2 cellular contexts compared by ENCODE assay signal in the genomic region with DNA sequence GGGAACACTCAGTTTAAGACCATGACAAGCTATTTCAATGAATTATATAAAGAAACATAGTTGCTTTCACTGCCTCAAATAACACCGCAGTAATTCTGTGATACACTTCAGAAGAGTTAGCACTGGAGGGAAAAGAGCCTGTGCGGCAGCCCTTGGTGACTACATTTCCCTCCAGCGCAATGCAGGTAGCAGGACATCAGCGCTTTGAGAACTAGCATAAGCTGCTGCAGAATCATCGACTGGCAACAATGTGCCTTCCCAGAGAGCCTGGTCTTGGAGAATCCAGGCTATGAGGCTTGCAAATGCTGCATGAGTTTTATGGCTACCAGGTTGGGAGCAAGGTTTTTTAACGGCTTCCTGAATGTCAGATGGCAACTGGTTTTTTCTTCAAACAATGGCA.
TF ChIP-seq lines count a peak whose summit lies in the region.

No MANE protein-coding gene starts in this region.

TF ChIP-seq in IMR-90, 13 proteins besides CTCF, POLR2A, EP300 and RAD21:
- TF ChIP-seq CEBPB (IDR thresholded peaks at IDR 0.05; ENCODE audit: low read depth, low read length) (no peak), MAFK (IDR thresholded peaks at IDR 0.05; ENCODE audit: low read depth, low read length) (no peak), RFX5 (IDR thresholded peaks at IDR 0.05; ENCODE audit: low read depth, low read length) (no peak), CHD1 (IDR thresholded peaks at IDR 0.05; ENCODE audit: low read depth, low read length) (no peak), NFE2L2 (IDR thresholded peaks at IDR 0.05; ENCODE audit: low read depth, low read length) (no peak)
- TF ChIP-seq, protein P1, sequence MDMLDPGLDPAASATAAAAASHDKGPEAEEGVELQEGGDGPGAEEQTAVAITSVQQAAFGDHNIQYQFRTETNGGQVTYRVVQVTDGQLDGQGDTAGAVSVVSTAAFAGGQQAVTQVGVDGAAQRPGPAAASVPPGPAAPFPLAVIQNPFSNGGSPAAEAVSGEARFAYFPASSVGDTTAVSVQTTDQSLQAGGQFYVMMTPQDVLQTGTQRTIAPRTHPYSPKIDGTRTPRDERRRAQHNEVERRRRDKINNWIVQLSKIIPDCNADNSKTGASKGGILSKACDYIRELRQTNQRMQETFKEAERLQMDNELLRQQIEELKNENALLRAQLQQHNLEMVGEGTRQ (IDR thresholded peaks at IDR 0.05; ENCODE audit: low read depth, low read length) = no peak

TF ChIP-seq in H1, 55 proteins besides CTCF, POLR2A, EP300 and RAD21:
- TF ChIP-seq TEAD4 (IDR thresholded peaks at IDR 0.05; ENCODE audit: low read depth, low read length) = no peak
- no peak for TF ChIP-seq NANOG (IDR thresholded peaks at IDR 0.05; ENCODE audit: insufficient read depth, low read depth, low read length, poor library complexity, severe bottlenecking)
- no peak for TF ChIP-seq SP2 (IDR thresholded peaks at IDR 0.05; ENCODE audit: low read length)
- no peak for TF ChIP-seq SUZ12 (IDR thresholded peaks at IDR 0.05; ENCODE audit: low read length)
- no peak for TF ChIP-seq KDM5A (IDR thresholded peaks at IDR 0.05; ENCODE audit: low read length)
- no peak for TF ChIP-seq PHF8 (conservative IDR thresholded peaks at IDR 0.05; ENCODE audit: low read depth, low read length)
- no peak for TF ChIP-seq SRF (IDR thresholded peaks at IDR 0.05; ENCODE audit: low read depth, low read length)
- TF ChIP-seq, protein P2, sequence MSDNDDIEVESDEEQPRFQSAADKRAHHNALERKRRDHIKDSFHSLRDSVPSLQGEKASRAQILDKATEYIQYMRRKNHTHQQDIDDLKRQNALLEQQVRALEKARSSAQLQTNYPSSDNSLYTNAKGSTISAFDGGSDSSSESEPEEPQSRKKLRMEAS (IDR thresholded peaks at IDR 0.05) = no peak
- TF ChIP-seq CEBPB (IDR thresholded peaks at IDR 0.05; ENCODE audit: low read depth, low read length) = no peak
- TF ChIP-seq, protein P3, sequence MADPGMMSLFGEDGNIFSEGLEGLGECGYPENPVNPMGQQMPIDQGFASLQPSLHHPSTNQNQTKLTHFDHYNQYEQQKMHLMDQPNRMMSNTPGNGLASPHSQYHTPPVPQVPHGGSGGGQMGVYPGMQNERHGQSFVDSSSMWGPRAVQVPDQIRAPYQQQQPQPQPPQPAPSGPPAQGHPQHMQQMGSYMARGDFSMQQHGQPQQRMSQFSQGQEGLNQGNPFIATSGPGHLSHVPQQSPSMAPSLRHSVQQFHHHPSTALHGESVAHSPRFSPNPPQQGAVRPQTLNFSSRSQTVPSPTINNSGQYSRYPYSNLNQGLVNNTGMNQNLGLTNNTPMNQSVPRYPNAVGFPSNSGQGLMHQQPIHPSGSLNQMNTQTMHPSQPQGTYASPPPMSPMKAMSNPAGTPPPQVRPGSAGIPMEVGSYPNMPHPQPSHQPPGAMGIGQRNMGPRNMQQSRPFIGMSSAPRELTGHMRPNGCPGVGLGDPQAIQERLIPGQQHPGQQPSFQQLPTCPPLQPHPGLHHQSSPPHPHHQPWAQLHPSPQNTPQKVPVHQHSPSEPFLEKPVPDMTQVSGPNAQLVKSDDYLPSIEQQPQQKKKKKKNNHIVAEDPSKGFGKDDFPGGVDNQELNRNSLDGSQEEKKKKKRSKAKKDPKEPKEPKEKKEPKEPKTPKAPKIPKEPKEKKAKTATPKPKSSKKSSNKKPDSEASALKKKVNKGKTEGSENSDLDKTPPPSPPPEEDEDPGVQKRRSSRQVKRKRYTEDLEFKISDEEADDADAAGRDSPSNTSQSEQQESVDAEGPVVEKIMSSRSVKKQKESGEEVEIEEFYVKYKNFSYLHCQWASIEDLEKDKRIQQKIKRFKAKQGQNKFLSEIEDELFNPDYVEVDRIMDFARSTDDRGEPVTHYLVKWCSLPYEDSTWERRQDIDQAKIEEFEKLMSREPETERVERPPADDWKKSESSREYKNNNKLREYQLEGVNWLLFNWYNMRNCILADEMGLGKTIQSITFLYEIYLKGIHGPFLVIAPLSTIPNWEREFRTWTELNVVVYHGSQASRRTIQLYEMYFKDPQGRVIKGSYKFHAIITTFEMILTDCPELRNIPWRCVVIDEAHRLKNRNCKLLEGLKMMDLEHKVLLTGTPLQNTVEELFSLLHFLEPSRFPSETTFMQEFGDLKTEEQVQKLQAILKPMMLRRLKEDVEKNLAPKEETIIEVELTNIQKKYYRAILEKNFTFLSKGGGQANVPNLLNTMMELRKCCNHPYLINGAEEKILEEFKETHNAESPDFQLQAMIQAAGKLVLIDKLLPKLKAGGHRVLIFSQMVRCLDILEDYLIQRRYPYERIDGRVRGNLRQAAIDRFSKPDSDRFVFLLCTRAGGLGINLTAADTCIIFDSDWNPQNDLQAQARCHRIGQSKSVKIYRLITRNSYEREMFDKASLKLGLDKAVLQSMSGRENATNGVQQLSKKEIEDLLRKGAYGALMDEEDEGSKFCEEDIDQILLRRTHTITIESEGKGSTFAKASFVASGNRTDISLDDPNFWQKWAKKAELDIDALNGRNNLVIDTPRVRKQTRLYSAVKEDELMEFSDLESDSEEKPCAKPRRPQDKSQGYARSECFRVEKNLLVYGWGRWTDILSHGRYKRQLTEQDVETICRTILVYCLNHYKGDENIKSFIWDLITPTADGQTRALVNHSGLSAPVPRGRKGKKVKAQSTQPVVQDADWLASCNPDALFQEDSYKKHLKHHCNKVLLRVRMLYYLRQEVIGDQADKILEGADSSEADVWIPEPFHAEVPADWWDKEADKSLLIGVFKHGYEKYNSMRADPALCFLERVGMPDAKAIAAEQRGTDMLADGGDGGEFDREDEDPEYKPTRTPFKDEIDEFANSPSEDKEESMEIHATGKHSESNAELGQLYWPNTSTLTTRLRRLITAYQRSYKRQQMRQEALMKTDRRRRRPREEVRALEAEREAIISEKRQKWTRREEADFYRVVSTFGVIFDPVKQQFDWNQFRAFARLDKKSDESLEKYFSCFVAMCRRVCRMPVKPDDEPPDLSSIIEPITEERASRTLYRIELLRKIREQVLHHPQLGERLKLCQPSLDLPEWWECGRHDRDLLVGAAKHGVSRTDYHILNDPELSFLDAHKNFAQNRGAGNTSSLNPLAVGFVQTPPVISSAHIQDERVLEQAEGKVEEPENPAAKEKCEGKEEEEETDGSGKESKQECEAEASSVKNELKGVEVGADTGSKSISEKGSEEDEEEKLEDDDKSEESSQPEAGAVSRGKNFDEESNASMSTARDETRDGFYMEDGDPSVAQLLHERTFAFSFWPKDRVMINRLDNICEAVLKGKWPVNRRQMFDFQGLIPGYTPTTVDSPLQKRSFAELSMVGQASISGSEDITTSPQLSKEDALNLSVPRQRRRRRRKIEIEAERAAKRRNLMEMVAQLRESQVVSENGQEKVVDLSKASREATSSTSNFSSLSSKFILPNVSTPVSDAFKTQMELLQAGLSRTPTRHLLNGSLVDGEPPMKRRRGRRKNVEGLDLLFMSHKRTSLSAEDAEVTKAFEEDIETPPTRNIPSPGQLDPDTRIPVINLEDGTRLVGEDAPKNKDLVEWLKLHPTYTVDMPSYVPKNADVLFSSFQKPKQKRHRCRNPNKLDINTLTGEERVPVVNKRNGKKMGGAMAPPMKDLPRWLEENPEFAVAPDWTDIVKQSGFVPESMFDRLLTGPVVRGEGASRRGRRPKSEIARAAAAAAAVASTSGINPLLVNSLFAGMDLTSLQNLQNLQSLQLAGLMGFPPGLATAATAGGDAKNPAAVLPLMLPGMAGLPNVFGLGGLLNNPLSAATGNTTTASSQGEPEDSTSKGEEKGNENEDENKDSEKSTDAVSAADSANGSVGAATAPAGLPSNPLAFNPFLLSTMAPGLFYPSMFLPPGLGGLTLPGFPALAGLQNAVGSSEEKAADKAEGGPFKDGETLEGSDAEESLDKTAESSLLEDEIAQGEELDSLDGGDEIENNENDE (IDR thresholded peaks at IDR 0.05; ENCODE audit: insufficient replicate concordance, low read length) = no peak
- TF ChIP-seq JUN (IDR thresholded peaks at IDR 0.05; ENCODE audit: low read depth, low read length) = no peak
TF ChIP-seq in H1: peak in this region for 0.
